In the genomic region with DNA sequence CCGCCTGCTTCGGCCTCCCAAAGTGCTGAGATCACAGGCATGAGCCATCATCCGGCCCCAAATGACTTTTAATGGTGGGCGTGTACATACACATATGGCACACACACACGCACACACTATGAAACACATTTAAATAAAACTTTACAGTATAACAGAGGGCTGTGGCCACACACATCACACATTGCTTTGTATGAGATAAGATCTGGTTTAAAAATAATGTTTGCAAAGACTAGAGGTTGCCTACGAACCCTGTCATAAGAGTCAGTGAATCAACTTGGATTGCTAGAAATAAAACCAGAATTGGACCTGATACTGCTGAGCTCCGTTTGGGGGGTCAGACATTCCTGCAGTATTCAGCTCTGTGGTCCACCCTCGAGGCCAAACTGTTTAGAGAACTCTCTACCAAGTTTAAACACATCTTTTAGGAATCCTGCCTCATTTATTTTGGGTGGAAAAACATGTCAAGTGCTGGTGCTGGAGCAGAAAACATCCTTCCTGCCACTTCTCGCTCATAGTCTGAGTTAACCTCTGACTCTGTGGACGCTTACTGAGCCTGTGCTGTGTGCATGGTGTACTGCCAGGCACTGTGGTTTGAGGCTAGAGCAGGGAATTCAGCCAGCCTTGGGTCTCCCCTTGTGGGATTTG, we compare ENCODE assay signal across 15 cellular contexts. TPM values are rescaled to one million over a fixed set of nuclear protein-coding genes. Genes with fewer than 3 reads are reported as not detected.
DNase-seq lines count a peak whose midpoint lies in the region; ATAC-seq, FAIRE-seq and TF ChIP-seq lines count a peak whose summit lies in the region.
"Had no signal": no experiment of that assay in that cellular context is flagged by ENCODE, and none has a peak within 500 bp of the region (broad histone marks: within the 10 kb centered on the region; RNA-seq: fewer than 3 reads in every experiment).

No MANE protein-coding gene starts in this region.

- no peaks in the 10 kb centered on the region for H3K36me3 Mint-ChIP-seq in mesothelial cell of epicardium
- H3K36me3 Mint-ChIP-seq: activated naive CD8-positive, alpha-beta T cell; immature natural killer cell had no signal

- DNase-seq in BJ (ENCODE audit: low read depth) (peak; percentile 77), SK-N-MC (ENCODE audit: low read depth, low spot score) (no peak), fibroblast of the aortic adventitia (ENCODE audit: low read depth) (peak; percentile 85), sigmoid colon (no peak), D721Med (ENCODE audit: insufficient read length, low spot score) (no peak), Kasumi-1 (lab: John Stamatoyannopoulos, UW) (no peak), mesothelial cell of epicardium (ENCODE audit: low spot score in 2 of 2, unreplicated experiment in 2 of 2) (no peak)
- DNase-seq: C1 segment of cervical spinal cord; effector memory CD4-positive, alpha-beta T cell; immature natural killer cell; NCI-H187; nucleus accumbens had no signal

- H3K27ac ChIP-seq in SK-N-MC (peak overlapping the region; percentile 97), sigmoid colon (peak overlapping the region; percentile 80 to 90 (median 84))

- no peak for TF ChIP-seq POLR2A in sigmoid colon (IDR thresholded peaks at IDR 0.05)

- TF ChIP-seq EP300 in sigmoid colon (IDR thresholded peaks at IDR 0.05), result no peak

- H3K4me1 ChIP-seq in sigmoid colon, result peaks cover 0 to 76% (median 55%) of the 10 kb centered on the region in 4 donors

- CTCF ChIA-PET in BJ (lab: Yijun Ruan, JAX), result interaction anchor here (1.3 kb wide), 1 partner anchor 15 kb away, joined by 9 read pairs; no protein-coding TSS in a partner anchor

- H3K9ac ChIP-seq in SK-N-MC (ENCODE audit: insufficient read length), result peak overlapping the region; percentile 2

- peaks cover 30% of the 10 kb centered on the region for H3K27me3 Mint-ChIP-seq in mesothelial cell of epicardium (ENCODE audit: low read depth)

- TF ChIP-seq CTCF in BJ (IDR thresholded peaks at IDR 0.05; ENCODE audit: insufficient read depth, low read depth, low read length), result no peak
- no peak for TF ChIP-seq CTCF in fibroblast of the aortic adventitia (IDR thresholded peaks at IDR 0.05; ENCODE audit: insufficient read depth, low read length)
- TF ChIP-seq CTCF in sigmoid colon (IDR thresholded peaks at IDR 0.05), result no peak
- TF ChIP-seq CTCF in D721Med (IDR thresholded peaks at IDR 0.05; ENCODE audit: insufficient read depth, missing control alignments), result no peak
- TF ChIP-seq CTCF in mesothelial cell of epicardium (IDR thresholded peaks at IDR 0.05; ENCODE audit: unreplicated experiment), result no peak

- intact Hi-C loops in sigmoid colon (cut with DNase I), result no loop called here

- H3K9me3 ChIP-seq in SK-N-MC (ENCODE audit: low read depth, low read length) (no peaks in the 10 kb centered on the region), sigmoid colon (no peaks in the 10 kb centered on the region)

- H3K4me3 Mint-ChIP-seq in mesothelial cell of epicardium, result no peak overlapping the region
- H3K4me3 Mint-ChIP-seq: activated naive CD8-positive, alpha-beta T cell; immature natural killer cell; stimulated activated naive CD8-positive, alpha-beta T cell treated with anti-CD3 and anti-CD28 coated beads, Interleukin-15, Interleukin-2, amounts not matched to agents 100 ng/mL and 50 ng/mL, for 24 hours had no signal

- 23 to 50% methylated on average over 10 of the region's 10 CpGs for WGBS in sigmoid colon, 2 donors

- FAIRE-seq in D721Med (lab: Jason Lieb, UNC), result no peak

- H3K4me1 Mint-ChIP-seq in mesothelial cell of epicardium, result peaks cover 40% of the 10 kb centered on the region
- H3K4me1 Mint-ChIP-seq: immature natural killer cell had no signal

- no peak for ATAC-seq in HG03342 (IDR thresholded peaks at IDR 0.05; ENCODE audit: unreplicated experiment)

- H3K27ac Mint-ChIP-seq in mesothelial cell of epicardium, result no peak overlapping the region
- H3K27ac Mint-ChIP-seq: activated naive CD8-positive, alpha-beta T cell; immature natural killer cell; stimulated activated naive CD8-positive, alpha-beta T cell treated with anti-CD3 and anti-CD28 coated beads, Interleukin-15, Interleukin-2, amounts not matched to agents 100 ng/mL and 50 ng/mL, for 24 hours had no signal

- H3K36me3 ChIP-seq in BJ (ENCODE audit: control insufficient read depth, insufficient read depth, low read length), result no peaks in the 10 kb centered on the region
- no peaks in the 10 kb centered on the region for H3K36me3 ChIP-seq in SK-N-MC (ENCODE audit: insufficient read depth, low read length)
- no peaks in the 10 kb centered on the region for H3K36me3 ChIP-seq in sigmoid colon

- H3K4me3 ChIP-seq in BJ (ENCODE audit: low read depth, low read length) (no peak overlapping the region), SK-N-MC (peak overlapping the region; percentile 71), fibroblast of the aortic adventitia (ENCODE audit: low read depth, low read length) (no peak overlapping the region), sigmoid colon (no peak overlapping the region)

- H3K9me3 Mint-ChIP-seq in mesothelial cell of epicardium, result no peaks in the 10 kb centered on the region
- H3K9me3 Mint-ChIP-seq: immature natural killer cell; stimulated activated naive CD8-positive, alpha-beta T cell treated with anti-CD3 and anti-CD28 coated beads, Interleukin-15, Interleukin-2, amounts not matched to agents 100 ng/mL and 50 ng/mL, for 24 hours had no signal

- H3K27me3 ChIP-seq in BJ (ENCODE audit: control insufficient read depth, insufficient read depth, low read length) (no peaks in the 10 kb centered on the region), sigmoid colon (no peaks in the 10 kb centered on the region)

- POLR2A ChIA-PET in BJ (lab: Charles Lee), result no interaction called here

RNA-seq across cellular contexts. Expression of gene EML1, which starts 47.8 kb away (rescaled TPM):
- polyA plus RNA-seq in BJ (2011; rRNA removed) (11.8 and 14.2 TPM in 2 replicates), sigmoid colon (1 to 10 TPM; 3.9 to 7.8 (median 5.0) TPM)
- 20.5 and 48.5 TPM in 2 replicates for polyA minus RNA-seq in BJ (2011; rRNA and poly(A)+ RNA removed)
- total RNA-seq in fibroblast of the aortic adventitia (ENCODE audit: low replicate concordance) (80.3 and 163 TPM in 2 replicates), sigmoid colon (100 to 1,000 TPM in 3 of 4 donors, 10 to 100 TPM in 1; 91.5 to 148 (median 141) TPM), mesothelial cell of epicardium (17.6 to 19.3 TPM (median 18.9 TPM) in 3 replicates)
- polyA plus RNA-seq: immature natural killer cell had no signal

Comparison
In these comparisons a context has a peak if more than half of its experiments do, and no peak if none do; other contexts are left out.
1. DNase-seq: peak in BJ (single experiment) and fibroblast of the aortic adventitia (single experiment); none in SK-N-MC (single experiment), sigmoid colon (single experiment), D721Med (single experiment), Kasumi-1 (0 of 2) and mesothelial cell of epicardium (0 of 2).